Comparison of ENCODE assay signal across 9 cellular contexts in the genomic region with DNA sequence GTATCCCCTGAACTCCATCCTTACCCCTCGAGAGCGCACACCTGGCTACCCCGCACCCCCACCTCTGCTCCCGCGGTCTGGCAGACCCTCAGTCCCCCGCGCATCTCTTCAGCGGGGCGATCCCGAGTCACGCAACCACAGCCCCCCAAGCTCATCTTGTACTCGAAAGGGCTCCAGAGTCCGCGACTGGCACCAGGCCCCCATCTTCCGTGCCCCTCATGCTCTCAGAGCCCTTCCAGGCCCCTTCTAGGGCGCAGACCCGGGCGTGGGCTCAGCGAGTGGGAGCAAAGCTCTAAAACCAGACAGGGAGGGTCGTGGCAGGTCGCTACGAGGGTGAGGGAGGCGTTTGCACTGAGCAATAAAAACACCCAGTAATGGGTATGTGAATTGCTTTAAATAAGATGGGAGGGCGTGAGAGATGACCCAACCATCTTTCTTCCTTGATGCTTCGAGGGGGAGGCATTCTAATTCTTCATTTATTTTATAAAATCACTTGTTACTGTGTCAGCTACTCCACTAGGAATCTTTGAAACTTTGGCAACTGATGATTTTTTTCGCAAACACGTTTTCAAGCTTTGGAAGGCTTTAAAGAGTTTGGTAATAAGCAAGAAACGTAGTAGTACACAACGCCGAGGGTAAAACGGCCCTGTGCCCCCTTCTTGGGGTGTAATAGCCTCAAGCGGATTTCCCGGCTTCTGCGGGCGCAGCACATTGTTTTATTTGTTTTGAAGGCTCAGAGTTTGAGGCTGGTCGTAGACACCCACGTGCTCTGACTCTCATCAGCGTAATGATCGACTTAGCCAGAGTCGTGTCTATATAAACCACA. TPM values are rescaled to one million over a fixed set of nuclear protein-coding genes. Genes with fewer than 3 reads are reported as not detected.
DNase-seq lines count a peak whose midpoint lies in the region; ATAC-seq and TF ChIP-seq lines count a peak whose summit lies in the region.
"Had no signal": no experiment of that assay in that cellular context is flagged by ENCODE, and none has a peak within 500 bp of the region (broad histone marks: within the 10 kb centered on the region; RNA-seq: fewer than 3 reads in every experiment).

No MANE protein-coding gene starts in this region.

- H3K4me3 ChIP-seq in Peyer's patch, result peak overlapping the region; percentile 60 to 81 (median 62)

- TF ChIP-seq POLR2A in Peyer's patch (IDR thresholded peaks at IDR 0.05), result no peak

- H3K27me3 ChIP-seq in Peyer's patch, result peaks cover 0 to 26% of the 10 kb centered on the region in 2 donors

- H3K27ac ChIP-seq in Peyer's patch, result peak overlapping the region in 3 of 4 donors; percentile 84 to 92 (median 86)
- H3K27ac ChIP-seq: pancreas had no signal

- no peaks in the 10 kb centered on the region for H3K9me3 ChIP-seq in Peyer's patch
- H3K9me3 ChIP-seq: pancreas had no signal

- DNase-seq in EL (peak; percentile 57), Peyer's patch (peak in 2 of 3 donors; percentile 62 to 80), amniotic epithelial cell (ENCODE audit: low read depth) (peak; percentile 86), kidney glomerular epithelial cell (lab: John Stamatoyannopoulos, UW) (peak; percentile 50), GM19238 (ENCODE audit: insufficient read length, low spot score) (no peak)
- DNase-seq in stimulated activated CD8-positive, alpha-beta memory T cell treated with anti-CD3 and anti-CD28 coated beads, Interleukin-12 subunit alpha, Interleukin-12 subunit beta, amount 100 ng/mL, for 4 hours (ENCODE audit: low read depth), result peak; percentile 33

- H3K4me1 ChIP-seq in Peyer's patch, result peaks cover 0 to 26% (median 6%) of the 10 kb centered on the region in 4 donors

- H3K36me3 ChIP-seq in Peyer's patch, result no peaks in the 10 kb centered on the region
- H3K36me3 ChIP-seq: pancreas had no signal

- ATAC-seq in GM21529 (IDR thresholded peaks at IDR 0.05; ENCODE audit: unreplicated experiment) (no peak), HG03135 (IDR thresholded peaks at IDR 0.05; ENCODE audit: unreplicated experiment) (no peak)

- TF ChIP-seq CTCF in Peyer's patch (IDR thresholded peaks at IDR 0.05), result no peak

RNA-seq across cellular contexts. Expression of gene SUPT3H, which starts 42.6 kb away (rescaled TPM):
- total RNA-seq in Peyer's patch, result 10 to 100 TPM in 1 of 4 donors, 1 to 10 TPM in 3; 2.0 to 17.3 (median 2.7) TPM
